In genomic region chr7:37957236-37957970, GRCh38 we compare ENCODE assay signal across 26 cellular contexts. TPM values are rescaled to one million over a fixed set of nuclear protein-coding genes. Genes with fewer than 3 reads are reported as not detected.
"Had no signal": no experiment of that assay in that cellular context is flagged by ENCODE, and none has a peak within 500 bp of the region (broad histone marks: within the 10 kb centered on the region; RNA-seq: fewer than 3 reads in every experiment).

No MANE protein-coding gene starts in this region.

- DNase-seq: Kasumi-1, MM.1S, MV-4-11, NCI-H1048, NCI-H1105, NCI-H1417, NCI-H1436 treated with DMSO at 0.1 percent for 48 hours, NCI-H1694 treated with DMSO at 0.1 percent for 48 hours, NCI-H1930, NCI-H2081, NCI-H2107, NCI-H2171, NCI-H226, NCI-H446, NCI-H510A, NCI-H524 treated with DMSO at 0.1 percent for 48 hours, NCI-H69, NCI-H774, SHP77, SK-N-SH had no signal

- H3K36me3 Mint-ChIP-seq: IgD-negative memory B cell had no signal

- H3K4me3 Mint-ChIP-seq: IgD-negative memory B cell had no signal

- H3K9ac ChIP-seq: KMS-11, SK-N-SH had no signal

- H3K4me3 ChIP-seq: K562 had no signal

- H3K27ac ChIP-seq: KMS-11, RWPE1 had no signal

- ATAC-seq: K562, Panc1 had no signal

- H3K9me3 Mint-ChIP-seq: IgD-negative memory B cell had no signal

- H3K9me3 ChIP-seq: SK-N-SH had no signal

- H3K9me2 ChIP-seq: SK-N-SH had no signal

- H3K27me3 Mint-ChIP-seq: IgD-negative memory B cell had no signal

- H3K27ac Mint-ChIP-seq: IgD-negative memory B cell had no signal

- H3K4me2 ChIP-seq: KMS-11, SK-N-SH had no signal

- H3K4me1 Mint-ChIP-seq: IgD-negative memory B cell had no signal

RNA-seq across cellular contexts. Expression of gene SFRP4, which starts 40.8 kb away (rescaled TPM):
- total RNA-seq: K562, SK-MEL-5 had no signal
- polyA plus RNA-seq: IgD-negative memory B cell, K562, SK-N-SH had no signal
